8 cellular contexts compared by ENCODE assay signal in genomic region chr21:17611414-17612022, GRCh38. TPM values are rescaled to one million over a fixed set of nuclear protein-coding genes. Genes with fewer than 3 reads are reported as not detected.
DNase-seq lines count a peak whose midpoint lies in the region; ATAC-seq, FAIRE-seq and TF ChIP-seq lines count a peak whose summit lies in the region.

No MANE protein-coding gene starts in this region.

- intact Hi-C loops in sciatic nerve (cut with DNase I): no loop called here

- H3K27ac ChIP-seq in iPS DF 6.9 (ENCODE audit: low read length): no peak overlapping the region

- H3K4me3 ChIP-seq in astrocyte of the spinal cord (ENCODE audit: low read depth, low read length) (peak overlapping the region; percentile 72), iPS DF 6.9 (ENCODE audit: low read length) (peak overlapping the region; percentile 90)

- H3K36me3 ChIP-seq in iPS DF 6.9 (ENCODE audit: control insufficient read depth, insufficient read depth, low read length): 0 out of 2 replicates have a peak, but pooled peaks cover 6% of the 10 kb centered on the region

- 0 out of 2 replicates have a peak, but pooled peaks cover 2% of the 10 kb centered on the region for H3K4me1 ChIP-seq in iPS DF 6.9 (ENCODE audit: control insufficient read depth, insufficient read depth, low read length)

- WGBS in iPS DF 6.9 (ENCODE audit: insufficient coverage, insufficient read length): no CpG with 5 or more reads among the region's 26 CpGs

- peak; percentile 92 for FAIRE-seq in GM12892 (lab: Jason Lieb, UNC)

- H3K9me3 ChIP-seq in iPS DF 6.9 (ENCODE audit: control insufficient read depth, insufficient read depth, low read length): no peaks in the 10 kb centered on the region

- ATAC-seq in HG02610 (IDR thresholded peaks at IDR 0.05; ENCODE audit: unreplicated experiment): peak; percentile 63
- ATAC-seq in sciatic nerve: peak; percentile 88

- no peaks in the 10 kb centered on the region for H3K27me3 ChIP-seq in iPS DF 6.9 (ENCODE audit: control insufficient read depth, insufficient read depth, low read length)

- TF ChIP-seq POLR2A in GM12892 (IDR thresholded peaks at IDR 0.05; ENCODE audit: low read depth, low read length): no peak; the same call in 1 of the 2 replicates

- in situ Hi-C loops in astrocyte of the spinal cord (cut with HindIII; ENCODE audit: low sequenced_read_pairs): no loop called here

- DNase-seq in GM12892 (ENCODE audit: insufficient read length) (peak; percentile 32), NCI-H1048 (lab: John Stamatoyannopoulos, UW) (peak; percentile 15), T1000 (lab: John Stamatoyannopoulos, UW) (peak; percentile 42), astrocyte of the spinal cord (ENCODE audit: low read depth, low spot score) (peak; percentile 96), iPS DF 6.9 (ENCODE audit: low read depth, low spot score) (no peak), sciatic nerve (ENCODE audit: low spot score) (peak; percentile 89), cerebellar nuclear complex (lab: John Stamatoyannopoulos, UW) (no peak)

- TF ChIP-seq CTCF in astrocyte of the spinal cord (IDR thresholded peaks at IDR 0.05; ENCODE audit: low read depth, low read length): no peak

RNA-seq across cellular contexts. Expression of gene BTG3, which starts 1.2 kb away (rescaled TPM):
- polyA plus RNA-seq in GM12892 (2012; ENCODE audit: missing spikeins): 47.4 TPM
- 48.1 TPM for total RNA-seq in sciatic nerve

Comparison
In these comparisons a context has a peak if more than half of its experiments do, and no peak if none do; other contexts are left out.
1. DNase-seq: peak in GM12892 (single experiment), NCI-H1048 (single experiment), T1000 (single experiment), astrocyte of the spinal cord (single experiment) and sciatic nerve (single experiment); none in iPS DF 6.9 (single experiment) and cerebellar nuclear complex (0 of 2).